Comparison of ENCODE assay signal across 29 cellular contexts in the genomic region with DNA sequence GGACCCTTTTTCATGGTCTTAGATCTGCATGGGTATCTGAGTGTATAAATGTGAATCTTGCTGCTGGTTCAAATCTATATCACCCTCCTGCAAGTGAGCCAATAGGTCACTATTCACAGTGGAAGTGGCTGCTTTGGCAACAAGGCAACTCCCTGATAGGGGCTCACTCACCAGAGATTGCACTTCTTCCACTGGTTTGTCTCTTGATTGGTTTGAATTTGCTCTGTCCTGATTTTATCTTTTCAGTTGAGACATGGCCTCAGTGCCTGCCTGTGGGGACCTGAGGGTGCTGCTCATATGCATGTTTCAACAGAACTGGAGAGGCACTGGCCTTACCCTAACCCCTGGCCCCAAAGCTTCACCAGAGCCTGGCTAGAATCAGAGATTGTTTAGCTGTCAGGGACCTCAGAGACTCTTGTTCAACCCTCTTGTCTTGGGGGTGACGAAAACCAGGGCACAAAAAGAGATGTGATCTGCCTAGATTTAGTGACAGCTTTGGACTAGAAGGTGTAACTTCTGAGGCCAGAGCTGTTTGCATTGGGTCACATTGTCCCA. TPM values are rescaled to one million over a fixed set of nuclear protein-coding genes. Genes with fewer than 3 reads are reported as not detected.
"Had no signal": no experiment of that assay in that cellular context is flagged by ENCODE, and none has a peak within 500 bp of the region (broad histone marks: within the 10 kb centered on the region; RNA-seq: fewer than 3 reads in every experiment).

No MANE protein-coding gene starts in this region.

- H3K4me1 ChIP-seq: foreskin keratinocyte, sigmoid colon, testis, vagina had no signal

- H3K4me2 ChIP-seq: smooth muscle cell had no signal

- H3K9me3 ChIP-seq: sigmoid colon, testis, vagina had no signal

- H3K27me3 Mint-ChIP-seq: naive B cell had no signal

- H3K36me3 Mint-ChIP-seq: activated naive CD4-positive, alpha-beta T cell treated with anti-CD3 and anti-CD28 coated beads, Interleukin-2, amount 10 ng/mL, durations not matched to agents 7 days and 5 days; immature natural killer cell; naive B cell; type B pancreatic cell had no signal

- H3K4me3 Mint-ChIP-seq: activated naive CD4-positive, alpha-beta T cell treated with anti-CD3 and anti-CD28 coated beads, Interleukin-2, amount 10 ng/mL, durations not matched to agents 7 days and 5 days; activated naive CD8-positive, alpha-beta T cell treated with anti-CD3 and anti-CD28 coated beads, Interleukin-2, amount 50 U/mL, for 24 hours; immature natural killer cell; neural crest cell; T-helper 17 cell; type B pancreatic cell had no signal

- H3K9me3 Mint-ChIP-seq: activated naive CD4-positive, alpha-beta T cell treated with anti-CD3 and anti-CD28 coated beads, Interleukin-2, amount 10 ng/mL, durations not matched to agents 7 days and 5 days; activated naive CD8-positive, alpha-beta T cell treated with anti-CD3 and anti-CD28 coated beads, Interleukin-2, amount 50 U/mL, for 24 hours; immature natural killer cell; naive B cell; neural crest cell; type B pancreatic cell had no signal

- H3K27me3 ChIP-seq: sigmoid colon, testis, vagina had no signal

- DNase-seq: activated CD4-positive, alpha-beta T cell treated with anti-CD3 and anti-CD28 coated beads for 1 hour; activated CD4-positive, alpha-beta T cell treated with anti-CD3 and anti-CD28 coated beads, Interleukin-2, amount 50 U/mL, for 1 hour; activated effector memory CD4-positive, alpha-beta T cell treated with Interleukin-2 at 50 U/mL for 16 hours; activated naive CD4-positive, alpha-beta T cell treated with anti-CD3 and anti-CD28 coated beads, Interleukin-2, amount 10 ng/mL, durations not matched to agents 7 days and 5 days; activated naive CD8-positive, alpha-beta T cell treated with anti-CD3 and anti-CD28 coated beads, Interleukin-2, amount 50 U/mL, for 24 hours; activated T-cell treated with anti-CD3 and anti-CD28 coated beads, Interleukin-2, amount 50 U/mL, for 48 hours; effector CD8-positive, alpha-beta T cell; foreskin keratinocyte; immature natural killer cell; naive B cell; sigmoid colon; stimulated activated CD4-positive, alpha-beta T cell treated with anti-CD3 and anti-CD28 coated beads, Interleukin-15, amount 100 ng/mL, for 24 hours; stimulated activated naive CD4-positive, alpha-beta T cell; T-helper 17 cell; testis; WERI-Rb-1 had no signal

- ATAC-seq: activated naive CD8-positive, alpha-beta T cell treated with anti-CD3 and anti-CD28 coated beads, Interleukin-2, amount 50 U/mL, for 24 hours; foreskin keratinocyte; left lobe of liver; T-helper 17 cell had no signal

- H3K4me1 Mint-ChIP-seq: activated naive CD4-positive, alpha-beta T cell treated with anti-CD3 and anti-CD28 coated beads, Interleukin-2, amount 10 ng/mL, durations not matched to agents 7 days and 5 days; immature natural killer cell had no signal

- H3K27ac Mint-ChIP-seq: activated naive CD4-positive, alpha-beta T cell treated with anti-CD3 and anti-CD28 coated beads, Interleukin-2, amount 10 ng/mL, durations not matched to agents 7 days and 5 days; activated naive CD8-positive, alpha-beta T cell treated with anti-CD3 and anti-CD28 coated beads, Interleukin-2, amount 50 U/mL, for 24 hours; immature natural killer cell; T-helper 17 cell; type B pancreatic cell had no signal

- H3K27ac ChIP-seq: foreskin keratinocyte, sigmoid colon, testis, vagina, WERI-Rb-1 had no signal

- H3K4me3 ChIP-seq: lung, sigmoid colon, smooth muscle cell, testis, vagina had no signal

- H3K36me3 ChIP-seq: sigmoid colon, vagina, WERI-Rb-1 had no signal

RNA-seq across cellular contexts. Expression of gene AVPR1B, which starts 16.9 kb away (rescaled TPM):
- total RNA-seq: cerebellum, foreskin keratinocyte, glomerular endothelial cell, kidney epithelial cell, left lobe of liver, lung, mesenteric fat pad, neural crest cell, omental fat pad, posterior vena cava, renal cortical epithelial cell, smooth muscle cell, T-helper 17 cell, testis, vagina had no signal
- polyA plus RNA-seq: foreskin keratinocyte, immature natural killer cell, lung, smooth muscle cell had no signal

RNA-seq across cellular contexts. Expression of gene RHEX, which starts 47.3 kb away (rescaled TPM):
- total RNA-seq: cerebellum, foreskin keratinocyte, glomerular endothelial cell, smooth muscle cell had no signal
- polyA plus RNA-seq: foreskin keratinocyte, smooth muscle cell had no signal
